In the genomic region with DNA sequence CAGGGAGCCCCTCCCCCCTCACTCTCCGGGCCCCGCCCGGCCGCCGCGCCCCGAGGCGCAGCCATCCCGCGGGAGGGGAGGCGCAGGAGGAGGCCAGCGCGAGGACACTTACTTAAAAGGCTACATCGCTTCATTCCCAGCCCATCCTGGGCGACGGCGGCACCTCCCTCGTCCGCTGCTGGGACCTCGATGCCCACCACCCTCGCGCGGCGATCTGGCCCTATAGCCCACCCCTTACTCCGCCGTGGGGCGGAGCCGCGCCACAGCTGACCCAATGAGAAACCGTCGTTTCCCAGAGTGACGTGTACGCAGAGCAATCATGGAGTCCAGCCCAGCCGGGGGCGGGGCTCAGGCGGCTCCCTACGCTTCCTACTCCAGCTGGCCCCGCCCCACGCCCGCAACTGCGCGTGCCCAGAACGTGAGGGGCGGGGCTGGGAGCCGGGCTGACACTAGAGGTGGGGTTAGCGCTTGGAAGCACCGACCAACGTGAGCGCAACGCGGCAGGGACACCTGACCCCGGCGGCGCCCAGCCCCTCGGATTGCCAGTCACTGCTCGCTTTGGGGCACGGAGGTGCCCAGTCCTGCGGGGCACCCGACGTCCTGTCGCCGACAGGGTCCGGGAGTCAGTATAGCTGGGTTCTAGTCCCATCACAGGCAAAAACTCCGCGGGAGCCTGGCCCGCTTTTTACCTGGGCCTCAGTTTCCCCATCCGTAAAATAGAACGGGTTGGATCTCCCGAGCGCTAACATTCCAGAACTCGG, we compare ENCODE assay signal across 8 cellular contexts. TPM values are rescaled to one million over a fixed set of nuclear protein-coding genes. Genes with fewer than 3 reads are reported as not detected.
DNase-seq lines count a peak whose midpoint lies in the region; ATAC-seq and TF ChIP-seq lines count a peak whose summit lies in the region.

TSS of gene ANKRD27 (minus strand) at position 222 of the 761 bp plus-strand sequence. CDS start 16,165 bp downstream, outside the sequence.

- H3K4me2 ChIP-seq in KMS-11: peak within 1 kb of the TSS; percentile 64

- peak; percentile 97 for ATAC-seq in GM21737 (IDR thresholded peaks at IDR 0.05; ENCODE audit: unreplicated experiment)

- H3K27me3 ChIP-seq in KMS-11 (ENCODE audit: insufficient read depth, low read depth): no peaks in the 10 kb centered on the region
- no peaks in the 10 kb centered on the region for H3K27me3 ChIP-seq in Peyer's patch
- H3K27me3 ChIP-seq in esophagus muscularis mucosa: peaks cover 0 to 13% (median 0%) of the 10 kb centered on the region in 4 donors

- peaks cover 9% of the 10 kb centered on the region; the same call in 1 of the 2 replicates for H3K36me3 ChIP-seq in KMS-11 (ENCODE audit: insufficient read depth)
- no peaks in the 10 kb centered on the region for H3K36me3 ChIP-seq in Peyer's patch
- H3K36me3 ChIP-seq in esophagus muscularis mucosa: peaks cover 0 to 7% (median 0%) of the 10 kb centered on the region in 4 donors

- under 1% methylated on average over 33 of the region's 71 CpGs for WGBS in esophagus muscularis mucosa

- H3K9me3 ChIP-seq in Peyer's patch: no peaks in the 10 kb centered on the region
- no peaks in the 10 kb centered on the region for H3K9me3 ChIP-seq in esophagus muscularis mucosa

- TF ChIP-seq CTCF in KMS-11 (conservative IDR thresholded peaks at IDR 0.05; ENCODE audit: low read depth, low read length) (no peak), Peyer's patch (IDR thresholded peaks at IDR 0.05) (no peak), esophagus muscularis mucosa (IDR thresholded peaks at IDR 0.05) (no peak)

- no peaks in the 10 kb centered on the region for H4K20me1 ChIP-seq in KMS-11 (ENCODE audit: insufficient read depth)

- DNase-seq in DMS79 (lab: John Stamatoyannopoulos, UW): peak; percentile 95
- DNase-seq in Peyer's patch: peak; percentile 99
- DNase-seq in activated T-cell treated with anti-CD3 and anti-CD28 coated beads, Interleukin-2, amount 50 U/mL, for 48 hours: peak; percentile 98 to 99
- peak; percentile 99 for DNase-seq in esophagus muscularis mucosa (ENCODE audit: extremely low spot score)
- peak; percentile 99 for DNase-seq in myocyte (ENCODE audit: low read depth)
- DNase-seq in stimulated activated CD8-positive, alpha-beta memory T cell treated with anti-CD3 and anti-CD28 coated beads, Interleukin-7, amount 100 ng/mL, for 48 hours (ENCODE audit: extremely low read depth in 1 of 2, low read depth in 1 of 2): peak; percentile 95 to 96

- no peak for TF ChIP-seq EP300 in esophagus muscularis mucosa (IDR thresholded peaks at IDR 0.05)

- H3K4me3 ChIP-seq in KMS-11 (IDR thresholded peaks at IDR 0.05; ENCODE audit: insufficient read depth, low read depth, low read length) (no peak within 1 kb of the TSS), Peyer's patch (peak within 1 kb of the TSS; percentile 90 to 99 (median 94)), esophagus muscularis mucosa (peak within 1 kb of the TSS; percentile 75 to 96 (median 92))

- H3K9ac ChIP-seq in KMS-11: peak within 1 kb of the TSS; percentile 89

- TF ChIP-seq POLR2A in Peyer's patch (IDR thresholded peaks at IDR 0.05): peak in 1 of 2 donors; percentile 52
- peak; percentile 49 for TF ChIP-seq POLR2A in esophagus muscularis mucosa (IDR thresholded peaks at IDR 0.05; ENCODE audit: low read depth)

- H3K4me1 ChIP-seq in KMS-11 (ENCODE audit: low read depth, poor library complexity, severe bottlenecking) (peaks cover 24% of the 10 kb centered on the region), Peyer's patch (peaks cover 0 to 41% (median 13%) of the 10 kb centered on the region in 4 donors), esophagus muscularis mucosa (peaks cover 31 to 61% (median 47%) of the 10 kb centered on the region in 4 donors)

- intact Hi-C loops in esophagus muscularis mucosa (cut with DNase I): no loop called here

- peaks cover 50% of the 10 kb centered on the region for H3K79me2 ChIP-seq in KMS-11 (ENCODE audit: insufficient read depth, low read depth)

- peak within 1 kb of the TSS; percentile 81 for H2AFZ ChIP-seq in KMS-11 (ENCODE audit: low read depth)

- H3K27ac ChIP-seq in KMS-11 (peak within 1 kb of the TSS; percentile 84), Peyer's patch (peak within 1 kb of the TSS; percentile 82 to 93 (median 88)), esophagus muscularis mucosa (replicated peaks in 1 of 4) (peak within 1 kb of the TSS; percentile 87 to 93 (median 90))

RNA-seq across cellular contexts. Expression of gene ANKRD27, which starts in this region (rescaled TPM):
- total RNA-seq in Peyer's patch (10 to 100 TPM; 33.2 to 48.0 (median 38.7) TPM), esophagus muscularis mucosa (10 to 100 TPM; 43.2 to 58.1 (median 46.8) TPM), myocyte (17.8 and 19.9 TPM in 2 replicates)
- 10.4 TPM for polyA plus RNA-seq in myocyte (2012)
